Comparison of ENCODE assay signal across 9 cellular contexts in the genomic region with DNA sequence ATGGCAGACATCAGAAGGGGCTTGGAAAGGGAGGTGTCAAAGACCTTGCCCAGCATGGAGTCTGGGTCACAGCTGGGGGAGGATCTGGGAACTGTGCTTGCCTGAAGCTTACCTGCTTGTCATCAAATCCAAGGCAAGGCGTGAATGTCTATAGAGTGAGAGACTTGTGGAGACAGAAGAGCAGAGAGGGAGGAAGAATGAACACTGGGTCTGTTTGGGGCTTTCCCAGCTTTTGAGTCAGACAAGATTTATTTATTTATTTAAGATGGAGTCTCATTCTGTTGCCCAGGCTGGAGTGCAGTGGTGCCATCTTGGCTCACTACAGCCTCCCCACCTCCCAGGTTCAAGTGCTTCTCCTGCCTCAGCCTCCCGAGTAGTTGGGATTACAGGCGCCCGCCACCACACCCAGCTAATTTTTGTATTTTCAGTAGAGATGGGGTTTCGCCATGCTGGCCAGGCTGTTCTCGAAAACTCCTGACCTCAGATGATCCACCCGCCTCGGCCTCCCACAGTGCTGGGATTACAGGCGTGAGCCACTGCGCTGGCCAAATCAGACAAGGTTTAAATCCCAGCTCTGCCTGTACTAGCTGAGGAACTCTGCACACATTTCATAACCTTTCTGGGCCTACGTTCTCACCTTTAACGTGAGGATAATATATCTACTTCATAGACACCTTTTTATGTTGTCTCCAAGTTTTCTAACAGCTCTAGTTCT. TPM values are rescaled to one million over a fixed set of nuclear protein-coding genes. Genes with fewer than 3 reads are reported as not detected.
DNase-seq lines count a peak whose midpoint lies in the region; ATAC-seq and TF ChIP-seq lines count a peak whose summit lies in the region.
"Not testable (repeated sequence)": the region's sequence is repeated elsewhere in the genome, so short reads cannot be mapped to it uniquely, and the experiment has no call there.
"Had no signal": no experiment of that assay in that cellular context is flagged by ENCODE, and none has a peak within 500 bp of the region (broad histone marks: within the 10 kb centered on the region; RNA-seq: fewer than 3 reads in every experiment).

No MANE protein-coding gene starts in this region.

- TF ChIP-seq CTCF in AG04450 (IDR thresholded peaks at IDR 0.05; ENCODE audit: low read depth, low read length); IMR-90 (conservative IDR thresholded peaks at IDR 0.05; ENCODE audit: low read depth, low read length); breast epithelium (IDR thresholded peaks at IDR 0.05); fibroblast of villous mesenchyme (IDR thresholded peaks at IDR 0.05; ENCODE audit: insufficient read depth, low read depth, low read length); omental fat pad (IDR thresholded peaks at IDR 0.05): not testable (repeated sequence)

- peak overlapping the region; percentile 83 for H3K4ac ChIP-seq in IMR-90 (ENCODE audit: low read depth, low read length)

- H2AK5ac ChIP-seq in IMR-90 (ENCODE audit: low read depth, low read length) = peak overlapping the region; percentile 95; the same call in 1 of the 2 replicates

- H2BK120ac ChIP-seq in IMR-90 (ENCODE audit: low read depth, low read length) = peak overlapping the region; percentile 48; the same call in 1 of the 2 replicates

- H3K4me3 Mint-ChIP-seq in activated CD4-positive, alpha-beta T cell treated with anti-CD3 and anti-CD28 coated beads, Interleukin-2, amount 10 ng/mL, durations not matched to agents 24 days and 14 days; stimulated activated naive CD8-positive, alpha-beta T cell treated with anti-CD3 and anti-CD28 coated beads, Interleukin-15, Interleukin-2, amounts not matched to agents 100 ng/mL and 50 ng/mL, for 24 hours: not testable (repeated sequence)

- ATAC-seq in IMR-90 (ENCODE audit: low read depth) (peak; percentile 73), omental fat pad (ENCODE audit: low FRiP score) (peak; percentile 39)

- H4K8ac ChIP-seq in IMR-90 (ENCODE audit: low read depth in 2 of 2, low read length in 2 of 2) = peak overlapping the region in 1 of 2 experiments; percentile 28; a peak in 1 of 4 replicates

- H3K27me3 Mint-ChIP-seq in activated CD4-positive, alpha-beta T cell treated with anti-CD3 and anti-CD28 coated beads, Interleukin-2, amount 10 ng/mL, durations not matched to agents 24 days and 14 days; stimulated activated naive CD8-positive, alpha-beta T cell treated with anti-CD3 and anti-CD28 coated beads, Interleukin-15, Interleukin-2, amounts not matched to agents 100 ng/mL and 50 ng/mL, for 24 hours: not testable (repeated sequence)

- POLR2A ChIA-PET in AG04450 (lab: Yijun Ruan, JAX) = interaction anchor here (0.7 to 1.4 kb wide), 3 partner anchors 9 to 496 kb away, joined by 3 to 5 read pairs (median 3); no protein-coding TSS in a partner anchor
- POLR2A ChIA-PET in IMR-90 (lab: Charles Lee; ENCODE audit: unreplicated experiment) = interaction anchor here (0.7 kb wide), 1 partner anchor 58 kb away, joined by 3 read pairs; no protein-coding TSS in a partner anchor

- not testable (repeated sequence) for H3K9me3 ChIP-seq in AG04450 (ENCODE audit: control insufficient read depth, insufficient read depth, low read length); IMR-90 (ENCODE audit: control insufficient read depth, insufficient read depth, low read length); breast epithelium

- not testable (repeated sequence) for H4K5ac ChIP-seq in IMR-90 (ENCODE audit: low read depth, low read length)

- dilution Hi-C loops in IMR-90 (cut with HindIII; ENCODE audit: low sequenced_read_pairs, unreplicated experiment) = not testable (repeated sequence)

- not testable (repeated sequence) for H3K27ac ChIP-seq in AG04450 (ENCODE audit: low read depth, low read length); IMR-90 (ENCODE audit: insufficient read depth, low read length)
- peak overlapping the region; percentile 77 to 87 for H3K27ac ChIP-seq in breast epithelium

- peak overlapping the region; percentile 59 for H3K27ac Mint-ChIP-seq in activated CD4-positive, alpha-beta T cell treated with anti-CD3 and anti-CD28 coated beads, Interleukin-2, amount 10 ng/mL, durations not matched to agents 24 days and 14 days
- peak overlapping the region; percentile 78 for H3K27ac Mint-ChIP-seq in stimulated activated naive CD8-positive, alpha-beta T cell treated with anti-CD3 and anti-CD28 coated beads, Interleukin-15, Interleukin-2, amounts not matched to agents 100 ng/mL and 50 ng/mL, for 24 hours

- TF ChIP-seq RAD21 in IMR-90 (IDR thresholded peaks at IDR 0.05; ENCODE audit: low read length) = not testable (repeated sequence)

- not testable (repeated sequence) for H4K20me1 ChIP-seq in IMR-90 (ENCODE audit: insufficient read depth, low read length)

- H3K14ac ChIP-seq in IMR-90 (replicated peaks; ENCODE audit: low read depth, low read length) = peak overlapping the region; percentile 95

- CTCF ChIA-PET in AG04450 (lab: Charles Lee) = interaction anchor here (0.6 to 1.9 kb wide), 5 partner anchors 11 to 519 kb away, joined by 3 to 9 read pairs (median 4); no protein-coding TSS in a partner anchor
- CTCF ChIA-PET in IMR-90 (lab: Yijun Ruan, JAX) = interaction anchor here (1.0 kb wide), 1 partner anchor 10 kb away, joined by 5 read pairs; no protein-coding TSS in a partner anchor

- H3K36me3 ChIP-seq in IMR-90 (ENCODE audit: control insufficient read depth, insufficient read depth, low read length) = peaks cover 36% of the 10 kb centered on the region; the same call in 1 of the 2 replicates
- not testable (repeated sequence) for H3K36me3 ChIP-seq in breast epithelium

- not testable (repeated sequence) for H2BK5ac ChIP-seq in IMR-90 (ENCODE audit: low read depth, low read length, poor library complexity, severe bottlenecking)

- BruUV-seq in IMR-90 (replicated peaks; lab: Mats Ljungman, UMichigan) = not testable (repeated sequence)

- peak overlapping the region; percentile 72 for H2AFZ ChIP-seq in IMR-90 (replicated peaks; ENCODE audit: low read length, poor library complexity)

- not testable (repeated sequence) for H3K4me3 ChIP-seq in AG04450 (ENCODE audit: low read depth, low read length); IMR-90 (ENCODE audit: insufficient read depth, low read depth, low read length); fibroblast of villous mesenchyme (ENCODE audit: low read depth, low read length)
- peak overlapping the region in 1 of 3 donors; percentile 10 for H3K4me3 ChIP-seq in breast epithelium

- not testable (repeated sequence) for H2BK15ac ChIP-seq in IMR-90 (ENCODE audit: low read depth, low read length)

- H4K91ac ChIP-seq in IMR-90 (ENCODE audit: insufficient read depth, low read depth, low read length) = not testable (repeated sequence)

- H3K4me2 ChIP-seq in IMR-90 (ENCODE audit: low read depth, low read length) = not testable (repeated sequence)

- H3K27me3 ChIP-seq in AG04450 (ENCODE audit: control insufficient read depth, insufficient read depth, low read length); IMR-90 (ENCODE audit: control insufficient read depth, insufficient read depth, low read length); breast epithelium: not testable (repeated sequence)

- peak overlapping the region; percentile 61 for H2BK20ac ChIP-seq in IMR-90 (ENCODE audit: low read depth, low read length)

- H3K36me3 Mint-ChIP-seq in activated CD4-positive, alpha-beta T cell treated with anti-CD3 and anti-CD28 coated beads, Interleukin-2, amount 10 ng/mL, durations not matched to agents 24 days and 14 days (ENCODE audit: low read depth) = peaks cover 12% of the 10 kb centered on the region
- H3K36me3 Mint-ChIP-seq in stimulated activated naive CD8-positive, alpha-beta T cell treated with anti-CD3 and anti-CD28 coated beads, Interleukin-15, Interleukin-2, amounts not matched to agents 100 ng/mL and 50 ng/mL, for 24 hours (ENCODE audit: low read depth) = not testable (repeated sequence)

- in situ Hi-C loops in IMR-90 (cut with MboI; ENCODE audit: low sequenced_read_pairs) = not testable (repeated sequence)

- DNase-seq in AG04450 (ENCODE audit: low read depth, low spot score) (peak; percentile 13), IMR-90 (peak; percentile 75), fibroblast of villous mesenchyme (ENCODE audit: low read depth) (peak; percentile 82), kidney tubule cell (ENCODE audit: low spot score) (peak; percentile 79)
- not testable (repeated sequence) for DNase-seq in activated CD4-positive, alpha-beta T cell treated with anti-CD3 and anti-CD28 coated beads, Interleukin-2, amount 10 ng/mL, durations not matched to agents 24 days and 14 days; breast epithelium (ENCODE audit: low spot score in 2 of 2); omental fat pad (ENCODE audit: low spot score)

- not testable (repeated sequence) for H3K9me3 Mint-ChIP-seq in activated CD4-positive, alpha-beta T cell treated with anti-CD3 and anti-CD28 coated beads, Interleukin-2, amount 10 ng/mL, durations not matched to agents 24 days and 14 days; stimulated activated naive CD8-positive, alpha-beta T cell treated with anti-CD3 and anti-CD28 coated beads, Interleukin-15, Interleukin-2, amounts not matched to agents 100 ng/mL and 50 ng/mL, for 24 hours

- not testable (repeated sequence) for H3K9me1 ChIP-seq in IMR-90 (ENCODE audit: insufficient read depth, low read length)

- H3K18ac ChIP-seq in IMR-90 (ENCODE audit: low read depth, low read length) = not testable (repeated sequence)

- 79% methylated on average over 6 of the region's 12 CpGs; no CpG with 5 or more reads in 1 of the 2 experiments for WGBS in IMR-90 (ENCODE audit: extremely low coverage in 2 of 2, insufficient read length in 1 of 2), 2 experiments

- H3K4me1 Mint-ChIP-seq in activated CD4-positive, alpha-beta T cell treated with anti-CD3 and anti-CD28 coated beads, Interleukin-2, amount 10 ng/mL, durations not matched to agents 24 days and 14 days = not testable (repeated sequence)
- peaks cover 22% of the 10 kb centered on the region for H3K4me1 Mint-ChIP-seq in stimulated activated naive CD8-positive, alpha-beta T cell treated with anti-CD3 and anti-CD28 coated beads, Interleukin-15, Interleukin-2, amounts not matched to agents 100 ng/mL and 50 ng/mL, for 24 hours (ENCODE audit: low read depth)

- intact Hi-C loops in IMR-90 (cut with micrococcal nuclease); activated CD4-positive, alpha-beta T cell treated with anti-CD3 and anti-CD28 coated beads, Interleukin-2, amount 10 ng/mL, durations not matched to agents 24 days and 14 days (cut with micrococcal nuclease); breast epithelium (cut with DNase I; ENCODE audit: low total_unique reads): not testable (repeated sequence)

- peak overlapping the region; percentile 82 for H3K23ac ChIP-seq in IMR-90 (ENCODE audit: low read depth, low read length)

- not testable (repeated sequence) for H3K56ac ChIP-seq in IMR-90 (ENCODE audit: extremely low read depth, insufficient read depth, low read length)

- not testable (repeated sequence) for H3K4me1 ChIP-seq in IMR-90 (ENCODE audit: control insufficient read depth, insufficient read depth, low read length); breast epithelium

- TF ChIP-seq POLR2A in IMR-90 (IDR thresholded peaks at IDR 0.05; ENCODE audit: low read depth, low read length); breast epithelium (IDR thresholded peaks at IDR 0.05): not testable (repeated sequence)

- not testable (repeated sequence) for H3K79me1 ChIP-seq in IMR-90 (ENCODE audit: low read depth in 1 of 2, low read length in 2 of 2)

- not testable (repeated sequence) for H3K9ac ChIP-seq in IMR-90 (ENCODE audit: low read depth, low read length)

- H2AK9ac ChIP-seq in IMR-90 (replicated peaks; ENCODE audit: low read depth, low read length, poor library complexity) = peak overlapping the region; percentile 85

RNA-seq across cellular contexts. Expression of a gene that starts 11.3 kb away (rescaled TPM):
- polyA plus RNA-seq in AG04450 (2011; rRNA removed) = 376 and 473 TPM in 2 replicates
- polyA minus RNA-seq in AG04450 (2011; rRNA and poly(A)+ RNA removed) = 64.2 and 93.9 TPM in 2 replicates
- 11.7 and 15.6 TPM in 2 replicates for total RNA-seq in IMR-90 (2012; rRNA removed)
- 90.2 and 94.3 TPM in 2 replicates for polyA plus RNA-seq in IMR-90 (2012; rRNA removed)
- 104 and 232 TPM in 2 replicates for polyA plus RNA-seq in IMR-90 (2012; cell fraction: cytosol; rRNA removed)
- polyA plus RNA-seq in IMR-90 (2012; cell fraction: nucleus; rRNA removed; ENCODE audit: low replicate concordance) = 61.8 and 102 TPM in 2 replicates
- not detected in 2 replicates for total RNA-seq in activated CD4-positive, alpha-beta T cell treated with anti-CD3 and anti-CD28 coated beads, Interleukin-2, amount 10 ng/mL, durations not matched to agents 24 days and 14 days
- total RNA-seq in breast epithelium = 1,000 to 10,000 TPM in 1 of 3 donors, 100 to 1,000 TPM in 2; 427 to 3,050 (median 615) TPM
- 51.0 and 108 TPM in 2 replicates for total RNA-seq in fibroblast of villous mesenchyme
- 1,000 to 10,000 TPM in 3 of 4 donors, 100 to 1,000 TPM in 1; 868 to 2,171 (median 1,171) TPM for total RNA-seq in omental fat pad
- total RNA-seq: OCI-LY7 had no signal

RNA-seq across cellular contexts. Expression of a gene that starts 30.5 kb away (rescaled TPM):
- polyA plus RNA-seq in AG04450 (2011; rRNA removed) = 0.07 TPM in 1 of 2 replicates, not detected in the other
- polyA minus RNA-seq in AG04450 (2011; rRNA and poly(A)+ RNA removed) = not detected in 2 replicates
- total RNA-seq in IMR-90 (2012; rRNA removed) = not detected in 2 replicates
- polyA plus RNA-seq in IMR-90 (2012; rRNA removed) = not detected in 2 replicates
- 0.02 TPM in 1 of 2 replicates, not detected in the other for polyA plus RNA-seq in IMR-90 (2012; cell fraction: cytosol; rRNA removed)
- polyA plus RNA-seq in IMR-90 (2012; cell fraction: nucleus; rRNA removed; ENCODE audit: low replicate concordance) = 0.08 and 0.17 TPM in 2 replicates
- 0.12 and 0.16 TPM in 2 replicates for total RNA-seq in activated CD4-positive, alpha-beta T cell treated with anti-CD3 and anti-CD28 coated beads, Interleukin-2, amount 10 ng/mL, durations not matched to agents 24 days and 14 days
- 10 to 100 TPM; 18.4 to 30.1 (median 21.3) TPM for total RNA-seq in breast epithelium
- total RNA-seq in fibroblast of villous mesenchyme = 0.43 TPM in 1 of 2 replicates, not detected in the other
- 10 to 100 TPM in 2 of 4 donors, 1 to 10 TPM in 2; 6.0 to 28.8 (median 9.1) TPM for total RNA-seq in omental fat pad

RNA-seq across cellular contexts. Expression of a gene that starts 48.7 kb away (rescaled TPM):
- polyA plus RNA-seq in AG04450 (2011; rRNA removed) = 2.9 and 3.6 TPM in 2 replicates
- polyA minus RNA-seq in AG04450 (2011; rRNA and poly(A)+ RNA removed) = 5.7 and 6.9 TPM in 2 replicates
- 3.0 and 3.9 TPM in 2 replicates for total RNA-seq in IMR-90 (2012; rRNA removed)
- polyA plus RNA-seq in IMR-90 (2012; rRNA removed) = 8.4 and 10.4 TPM in 2 replicates
- 4.5 and 7.7 TPM in 2 replicates for polyA plus RNA-seq in IMR-90 (2012; cell fraction: cytosol; rRNA removed)
- polyA plus RNA-seq in IMR-90 (2012; cell fraction: nucleus; rRNA removed; ENCODE audit: low replicate concordance) = 21.3 and 52.6 TPM in 2 replicates
- 17.6 and 18.3 TPM in 2 replicates for total RNA-seq in activated CD4-positive, alpha-beta T cell treated with anti-CD3 and anti-CD28 coated beads, Interleukin-2, amount 10 ng/mL, durations not matched to agents 24 days and 14 days
- total RNA-seq in breast epithelium = 10 to 100 TPM; 36.6 to 52.6 (median 41.6) TPM
- 26.8 and 34.5 TPM in 2 replicates for total RNA-seq in fibroblast of villous mesenchyme
- 10 to 100 TPM; 39.2 to 71.1 (median 49.8) TPM for total RNA-seq in omental fat pad

RNA-seq across cellular contexts. Expression of a gene that starts 56.5 kb away (rescaled TPM):
- 5.6 and 5.7 TPM in 2 replicates for polyA plus RNA-seq in AG04450 (2011; rRNA removed)
- polyA minus RNA-seq in AG04450 (2011; rRNA and poly(A)+ RNA removed) = 9.8 and 11.6 TPM in 2 replicates
- total RNA-seq in IMR-90 (2012; rRNA removed) = 6.7 and 7.2 TPM in 2 replicates
- polyA plus RNA-seq in IMR-90 (2012; rRNA removed) = 4.3 and 5.3 TPM in 2 replicates
- 1.9 and 2.0 TPM in 2 replicates for polyA plus RNA-seq in IMR-90 (2012; cell fraction: cytosol; rRNA removed)
- polyA plus RNA-seq in IMR-90 (2012; cell fraction: nucleus; rRNA removed; ENCODE audit: low replicate concordance) = 6.4 and 12.5 TPM in 2 replicates
- total RNA-seq in activated CD4-positive, alpha-beta T cell treated with anti-CD3 and anti-CD28 coated beads, Interleukin-2, amount 10 ng/mL, durations not matched to agents 24 days and 14 days = 27.1 and 30.7 TPM in 2 replicates
- 10 to 100 TPM; 16.0 to 20.3 (median 18.7) TPM for total RNA-seq in breast epithelium
- total RNA-seq in fibroblast of villous mesenchyme = 9.3 and 12.5 TPM in 2 replicates
- total RNA-seq in omental fat pad = 10 to 100 TPM in 3 of 4 donors, 1 to 10 TPM in 1; 9.1 to 28.2 (median 20.3) TPM

RNA-seq across cellular contexts. Expression of a gene that starts 56.6 kb away (rescaled TPM):
- polyA plus RNA-seq in AG04450 (2011; rRNA removed) (52.3 and 56.4 TPM in 2 replicates), IMR-90 (2012; rRNA removed) (44.3 and 48.2 TPM in 2 replicates)
- 46.7 and 52.0 TPM in 2 replicates for polyA minus RNA-seq in AG04450 (2011; rRNA and poly(A)+ RNA removed)
- total RNA-seq in IMR-90 (2012; rRNA removed) (32.8 and 38.4 TPM in 2 replicates), breast epithelium (10 to 100 TPM; 34.7 to 40.6 (median 34.7) TPM), fibroblast of villous mesenchyme (13.4 and 13.5 TPM in 2 replicates), omental fat pad (10 to 100 TPM; 22.8 to 31.4 (median 24.1) TPM)
- polyA plus RNA-seq in IMR-90 (2012; cell fraction: cytosol; rRNA removed) = 20.4 and 27.8 TPM in 2 replicates
- 15.2 and 33.0 TPM in 2 replicates for polyA plus RNA-seq in IMR-90 (2012; cell fraction: nucleus; rRNA removed; ENCODE audit: low replicate concordance)
- total RNA-seq in activated CD4-positive, alpha-beta T cell treated with anti-CD3 and anti-CD28 coated beads, Interleukin-2, amount 10 ng/mL, durations not matched to agents 24 days and 14 days = 234 and 238 TPM in 2 replicates

Comparison
In these comparisons a context has a peak if more than half of its experiments do, and no peak if none do; other contexts are left out.
1. RNA of a gene that starts 11.3 kb away (total RNA-seq): 868 to 2,171 TPM in omental fat pad, 427 to 3,050 TPM in breast epithelium, 51.0 to 108 TPM in fibroblast of villous mesenchyme and 11.7 to 15.6 TPM in IMR-90; not detected in activated CD4-positive, alpha-beta T cell treated with anti-CD3 and anti-CD28 coated beads, Interleukin-2, amount 10 ng/mL, durations not matched to agents 24 days and 14 days; every median in the first group is over 10 times any median in the second.